Comparison of ENCODE assay signal across 8 cellular contexts in the genomic region with DNA sequence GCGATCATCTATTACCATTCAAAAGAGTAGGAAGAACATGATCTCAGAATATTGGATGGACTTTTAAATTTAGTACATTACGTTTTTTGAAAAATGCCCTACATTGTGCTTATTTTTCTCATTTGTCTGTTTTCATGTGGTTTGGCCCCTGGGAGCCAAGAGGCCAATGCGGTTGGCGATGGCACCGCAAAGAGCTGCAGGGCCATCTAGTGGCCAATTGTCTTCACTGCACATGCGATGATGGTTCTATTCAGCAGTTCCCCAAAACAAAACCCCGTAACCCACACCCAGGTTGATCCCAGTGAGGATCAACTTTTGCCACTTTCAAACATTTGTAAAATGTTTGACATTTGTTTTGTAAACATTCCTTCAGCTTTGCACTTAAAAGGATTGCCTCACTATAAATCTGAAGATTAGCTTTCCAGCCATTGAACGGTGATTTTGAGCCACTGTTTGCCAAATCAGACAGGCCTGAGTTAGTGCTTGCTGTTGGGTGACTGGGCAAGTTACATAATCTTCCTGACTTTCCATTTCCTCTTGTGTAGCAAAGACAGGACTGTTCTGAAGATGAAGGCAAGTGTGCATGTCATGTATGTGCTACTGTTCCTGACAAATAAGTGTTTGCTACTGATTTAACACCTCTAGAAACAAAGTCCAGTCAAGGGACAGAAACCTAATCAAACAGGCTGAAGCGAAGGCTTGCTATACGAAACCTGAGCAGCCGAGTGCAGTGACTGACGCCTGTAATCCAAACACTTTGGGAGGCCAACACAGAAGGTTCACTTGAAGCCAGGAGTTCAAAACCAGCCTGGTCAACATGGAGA. TPM values are rescaled to one million over a fixed set of nuclear protein-coding genes. Genes with fewer than 3 reads are reported as not detected.
DNase-seq lines count a peak whose midpoint lies in the region; ATAC-seq and TF ChIP-seq lines count a peak whose summit lies in the region.

No MANE protein-coding gene starts in this region.

- no peak overlapping the region for H3K9ac ChIP-seq in KMS-11

- peak; percentile 72 for ATAC-seq in activated naive CD8-positive, alpha-beta T cell treated with anti-CD3 and anti-CD28 coated beads, Interleukin-2, amount 50 U/mL, for 24 hours
- peak; percentile 92 to 96 for ATAC-seq in upper lobe of left lung (ENCODE audit: low FRiP score in 2 of 2)
- no peak for ATAC-seq in HG03159 (IDR thresholded peaks at IDR 0.05; ENCODE audit: unreplicated experiment)

- H3K4me3 ChIP-seq in KMS-11 (IDR thresholded peaks at IDR 0.05; ENCODE audit: insufficient read depth, low read depth, low read length) (no peak overlapping the region), upper lobe of left lung (no peak overlapping the region)

- no peak overlapping the region for H2AFZ ChIP-seq in KMS-11 (ENCODE audit: low read depth)

- in situ Hi-C loops in G401 (cut with HindIII; ENCODE audit: low sequenced_read_pairs), result no loop called here

- H3K9me3 Mint-ChIP-seq in activated naive CD8-positive, alpha-beta T cell treated with anti-CD3 and anti-CD28 coated beads, Interleukin-2, amount 50 U/mL, for 24 hours, result no peaks in the 10 kb centered on the region
- H3K9me3 Mint-ChIP-seq in progenitor cell of endocrine pancreas (ENCODE audit: low read depth), result no peaks in the 10 kb centered on the region

- intact Hi-C loops in cardiac septum (cut with DNase I), result loop anchor here (2.0 kb wide), 1 partner anchor 231 kb away; no protein-coding TSS in a partner anchor

- peak overlapping the region; percentile 36; the same call in 1 of the 2 replicates for H3K4me2 ChIP-seq in KMS-11

- H3K4me3 Mint-ChIP-seq in activated naive CD8-positive, alpha-beta T cell treated with anti-CD3 and anti-CD28 coated beads, Interleukin-2, amount 50 U/mL, for 24 hours, result no peak overlapping the region
- no peak overlapping the region for H3K4me3 Mint-ChIP-seq in progenitor cell of endocrine pancreas (ENCODE audit: low read depth)

- no peaks in the 10 kb centered on the region for H4K20me1 ChIP-seq in KMS-11 (ENCODE audit: insufficient read depth)

- TF ChIP-seq CTCF in KMS-11 (conservative IDR thresholded peaks at IDR 0.05; ENCODE audit: low read depth, low read length) (peak; percentile 96), progenitor cell of endocrine pancreas (IDR thresholded peaks at IDR 0.05; ENCODE audit: unreplicated experiment) (peak; percentile 98), upper lobe of left lung (IDR thresholded peaks at IDR 0.05) (peak; percentile 88 to 97 (median 94))

- H3K27ac ChIP-seq in KMS-11 (no peak overlapping the region), upper lobe of left lung (peak overlapping the region in 1 of 4 donors; percentile 48)

- WGBS in upper lobe of left lung, 2 donors, result 33 to 36% methylated on average over 12 of the region's 12 CpGs

- H3K4me1 Mint-ChIP-seq in activated naive CD8-positive, alpha-beta T cell treated with anti-CD3 and anti-CD28 coated beads, Interleukin-2, amount 50 U/mL, for 24 hours, result peaks cover 7% of the 10 kb centered on the region
- H3K4me1 Mint-ChIP-seq in progenitor cell of endocrine pancreas (ENCODE audit: low read depth), result peaks cover 11% of the 10 kb centered on the region

- peak in 1 of 4 donors; percentile 5 for TF ChIP-seq EP300 in upper lobe of left lung (IDR thresholded peaks at IDR 0.05)

- H3K36me3 Mint-ChIP-seq in activated naive CD8-positive, alpha-beta T cell treated with anti-CD3 and anti-CD28 coated beads, Interleukin-2, amount 50 U/mL, for 24 hours (ENCODE audit: low read depth), result peaks cover 3% of the 10 kb centered on the region
- H3K36me3 Mint-ChIP-seq in progenitor cell of endocrine pancreas (ENCODE audit: insufficient read depth), result no peaks in the 10 kb centered on the region

- H3K79me2 ChIP-seq in KMS-11 (ENCODE audit: insufficient read depth, low read depth), result no peaks in the 10 kb centered on the region

- no peaks in the 10 kb centered on the region for H3K9me3 ChIP-seq in upper lobe of left lung

- TF ChIP-seq POLR2A in upper lobe of left lung (IDR thresholded peaks at IDR 0.05), result peak in 1 of 4 donors; percentile 15

- H3K4me1 ChIP-seq in KMS-11 (ENCODE audit: low read depth, poor library complexity, severe bottlenecking), result peaks cover 56% of the 10 kb centered on the region
- H3K4me1 ChIP-seq in upper lobe of left lung, result peaks cover 0 to 11% (median 5%) of the 10 kb centered on the region in 4 donors

- no peaks in the 10 kb centered on the region for H3K27me3 ChIP-seq in KMS-11 (ENCODE audit: insufficient read depth, low read depth)
- no peaks in the 10 kb centered on the region for H3K27me3 ChIP-seq in upper lobe of left lung

- no peaks in the 10 kb centered on the region for H3K36me3 ChIP-seq in KMS-11 (ENCODE audit: insufficient read depth)
- no peaks in the 10 kb centered on the region for H3K36me3 ChIP-seq in upper lobe of left lung

- DNase-seq in G401 (ENCODE audit: low spot score), result peak; percentile 64
- DNase-seq in SKM-1 treated with dmso at 0.1 percent for 144 hours (lab: John Stamatoyannopoulos, UW; ENCODE audit: unreplicated experiment), result peak; percentile 76
- DNase-seq in activated naive CD8-positive, alpha-beta T cell treated with anti-CD3 and anti-CD28 coated beads, Interleukin-2, amount 50 U/mL, for 24 hours, result peak; percentile 76
- peak; percentile 81 for DNase-seq in cardiac septum (ENCODE audit: low spot score)
- peak; percentile 62 for DNase-seq in progenitor cell of endocrine pancreas (ENCODE audit: low spot score, unreplicated experiment)
- DNase-seq in upper lobe of left lung, result peak in 1 of 2 donors; percentile 85

- H3K27me3 Mint-ChIP-seq in activated naive CD8-positive, alpha-beta T cell treated with anti-CD3 and anti-CD28 coated beads, Interleukin-2, amount 50 U/mL, for 24 hours, result no peaks in the 10 kb centered on the region
- no peaks in the 10 kb centered on the region for H3K27me3 Mint-ChIP-seq in progenitor cell of endocrine pancreas

- H3K27ac Mint-ChIP-seq in activated naive CD8-positive, alpha-beta T cell treated with anti-CD3 and anti-CD28 coated beads, Interleukin-2, amount 50 U/mL, for 24 hours, result peak overlapping the region; percentile 71
- no peak overlapping the region for H3K27ac Mint-ChIP-seq in progenitor cell of endocrine pancreas

RNA-seq across cellular contexts. Expression of a gene that starts 29.2 kb away (rescaled TPM):
- 107 and 124 TPM in 2 replicates for total RNA-seq in G401 (2014; rRNA removed; shearing (Covaris generic))
- total RNA-seq in cardiac septum (81.2 TPM), progenitor cell of endocrine pancreas (126 and 130 TPM in 2 replicates), upper lobe of left lung (100 to 1,000 TPM; 208 to 377 (median 279) TPM)

RNA-seq across cellular contexts. Expression of a gene that starts 53.8 kb away (rescaled TPM):
- 11.9 and 13.8 TPM in 2 replicates for total RNA-seq in G401 (2014; rRNA removed; shearing (Covaris generic))
- total RNA-seq in cardiac septum (4.8 TPM), progenitor cell of endocrine pancreas (7.5 and 9.5 TPM in 2 replicates), upper lobe of left lung (10 to 100 TPM; 11.4 to 16.9 (median 14.4) TPM)

RNA-seq across cellular contexts. Expression of a gene that starts 57.1 kb away (rescaled TPM):
- 46.4 and 49.5 TPM in 2 replicates for total RNA-seq in G401 (2014; rRNA removed; shearing (Covaris generic))
- total RNA-seq in cardiac septum, result 12.3 TPM
- 39.9 and 40.4 TPM in 2 replicates for total RNA-seq in progenitor cell of endocrine pancreas
- total RNA-seq in upper lobe of left lung, result 10 to 100 TPM; 13.2 to 32.5 (median 20.8) TPM
